ENCODE assay signal across 14 cellular contexts in genomic region chr18:76373297-76373696, GRCh38.
DNase-seq lines count a peak whose midpoint lies in the region; ATAC-seq and TF ChIP-seq lines count a peak whose summit lies in the region.
"Had no signal": no experiment of that assay in that cellular context is flagged by ENCODE, and none has a peak within 500 bp of the region (broad histone marks: within the 10 kb centered on the region; RNA-seq: fewer than 3 reads in every experiment).

No MANE protein-coding gene starts in this region.

- no peak overlapping the region for H3K4me3 Mint-ChIP-seq in CD8-positive, alpha-beta T cell
- H3K4me3 Mint-ChIP-seq in naive thymus-derived CD4-positive, alpha-beta T cell, result peak overlapping the region in 2 of 10 donors; percentile 75 to 79

- POLR2A ChIA-PET in CD8-positive, alpha-beta T cell (lab: Charles Lee), result no interaction called here
- POLR2A ChIA-PET in naive thymus-derived CD4-positive, alpha-beta T cell (lab: Charles Lee), result no interaction called here

- peaks cover 29 to 42% (median 32%) of the 10 kb centered on the region in 10 experiments for H3K4me1 ChIP-seq in BLaER1 treated with 17β-estradiol and CSF1 and Interleukin-3, amounts not matched to agents 10 nM and 100 nM
- H3K4me1 ChIP-seq in CD8-positive, alpha-beta T cell (ENCODE audit: insufficient read depth, low read length), result peaks cover 41% of the 10 kb centered on the region
- peaks cover 17 to 47% of the 10 kb centered on the region in 2 donors for H3K4me1 ChIP-seq in naive thymus-derived CD4-positive, alpha-beta T cell (ENCODE audit: control insufficient read depth in 2 of 2, insufficient read depth in 2 of 2, low read length in 2 of 2)

- H3K36me3 Mint-ChIP-seq in CD8-positive, alpha-beta T cell, result peaks cover 22% of the 10 kb centered on the region
- H3K36me3 Mint-ChIP-seq in naive thymus-derived CD4-positive, alpha-beta T cell, result peaks cover 7 to 30% (median 9%) of the 10 kb centered on the region in 5 donors

- H3K4me1 Mint-ChIP-seq in CD8-positive, alpha-beta T cell (ENCODE audit: low read depth), result peaks cover 46% of the 10 kb centered on the region
- H3K4me1 Mint-ChIP-seq in naive thymus-derived CD4-positive, alpha-beta T cell, result peaks cover 42 to 69% (median 52%) of the 10 kb centered on the region in 7 donors

- peak overlapping the region; percentile 45 for H3K27ac Mint-ChIP-seq in CD8-positive, alpha-beta T cell
- peak overlapping the region in 4 of 9 donors; percentile 46 to 95 (median 68) for H3K27ac Mint-ChIP-seq in naive thymus-derived CD4-positive, alpha-beta T cell

- ATAC-seq in CD8-positive, alpha-beta T cell, result no peak
- ATAC-seq in naive thymus-derived CD4-positive, alpha-beta T cell, result no peak

- peaks cover 52 to 83% (median 61%) of the 10 kb centered on the region in 11 experiments for H3K36me3 ChIP-seq in BLaER1 treated with 17β-estradiol and CSF1 and Interleukin-3, amounts not matched to agents 10 nM and 100 nM
- H3K36me3 ChIP-seq in CD8-positive, alpha-beta T cell (ENCODE audit: insufficient read depth, low read length), result no peaks in the 10 kb centered on the region
- H3K36me3 ChIP-seq in naive thymus-derived CD4-positive, alpha-beta T cell (ENCODE audit: control insufficient read depth in 2 of 3, insufficient read depth in 3 of 3, low read length in 3 of 3), result peaks cover 0 to 23% (median 0%) of the 10 kb centered on the region in 3 experiments

- no peak overlapping the region for H3K9ac ChIP-seq in BLaER1 treated with 17β-estradiol and CSF1 and Interleukin-3, amounts not matched to agents 10 nM and 100 nM

- no peaks in the 10 kb centered on the region for H3K9me3 Mint-ChIP-seq in CD8-positive, alpha-beta T cell
- H3K9me3 Mint-ChIP-seq in naive thymus-derived CD4-positive, alpha-beta T cell, result peaks cover 0 to 7% (median 0%) of the 10 kb centered on the region in 11 donors

- peaks cover 9 to 98% (median 42%) of the 10 kb centered on the region in 11 experiments; a peak in 19 of 22 replicates for H4K20me1 ChIP-seq in BLaER1 treated with 17β-estradiol and CSF1 and Interleukin-3, amounts not matched to agents 10 nM and 100 nM

- H3K27me3 ChIP-seq in BLaER1 treated with 17β-estradiol and CSF1 and Interleukin-3, amounts not matched to agents 10 nM and 100 nM, result no peaks in the 10 kb centered on the region
- no peaks in the 10 kb centered on the region for H3K27me3 ChIP-seq in CD8-positive, alpha-beta T cell (ENCODE audit: insufficient read depth, low read length)
- H3K27me3 ChIP-seq in naive thymus-derived CD4-positive, alpha-beta T cell (ENCODE audit: control insufficient read depth in 2 of 2, insufficient read depth in 2 of 2, low read length in 2 of 2), result no peaks in the 10 kb centered on the region

- intact Hi-C loops in CD8-positive, alpha-beta T cell (cut with DNase I, micrococcal nuclease), result no loop called here
- intact Hi-C loops in naive thymus-derived CD4-positive, alpha-beta T cell (cut with micrococcal nuclease), result loop anchor here in 1 of 2 donors (10.0 kb wide), 1 partner anchor 692 kb away; no protein-coding TSS in a partner anchor

- no peak overlapping the region for H3K4me3 ChIP-seq in BLaER1 treated with 17β-estradiol and CSF1 and Interleukin-3, amounts not matched to agents 10 nM and 100 nM
- H3K4me3 ChIP-seq in CD8-positive, alpha-beta T cell (ENCODE audit: low read depth, low read length), result no peak overlapping the region
- H3K4me3 ChIP-seq in epithelial cell of esophagus (ENCODE audit: low read length), result no peak overlapping the region
- no peak overlapping the region for H3K4me3 ChIP-seq in naive thymus-derived CD4-positive, alpha-beta T cell (ENCODE audit: low read length)

- TF ChIP-seq CTCF in CD8-positive, alpha-beta T cell (IDR thresholded peaks at IDR 0.05), result no peak
- no peak for TF ChIP-seq CTCF in epithelial cell of esophagus (IDR thresholded peaks at IDR 0.05; ENCODE audit: insufficient read depth, low read depth, low read length, missing control alignments)

- no peak for DNase-seq in CD8-positive, alpha-beta T cell
- peak; percentile 4 for DNase-seq in SW480 (ENCODE audit: low spot score)
- peak; percentile 67 for DNase-seq in epithelial cell of esophagus (ENCODE audit: low read depth)
- DNase-seq in naive thymus-derived CD4-positive, alpha-beta T cell, result no peak
- no peak for DNase-seq in T-helper 9 cell
- DNase-seq in AG20443 (ENCODE audit: low spot score), result no peak
- DNase-seq: COR-L47, DMS153, H7, IMR-90, NCI-H1930, NCI-H510A treated with DMSO at 0.1 percent for 48 hours, SIG-M5 had no signal

- H3K4me2 ChIP-seq in BLaER1 treated with 17β-estradiol and CSF1 and Interleukin-3, amounts not matched to agents 10 nM and 100 nM, result peak overlapping the region in 8 of 11 experiments; percentile 68 to 80 (median 76); a peak in 13 of 22 replicates

- H3K9me3 ChIP-seq in BLaER1 treated with 17β-estradiol and CSF1 and Interleukin-3, amounts not matched to agents 10 nM and 100 nM (replicated peaks in 1 of 11), result no peaks in the 10 kb centered on the region
- H3K9me3 ChIP-seq in CD8-positive, alpha-beta T cell (ENCODE audit: low read length), result no peaks in the 10 kb centered on the region
- no peaks in the 10 kb centered on the region for H3K9me3 ChIP-seq in naive thymus-derived CD4-positive, alpha-beta T cell (ENCODE audit: control insufficient read depth in 2 of 3, low read length in 3 of 3)

- no peak overlapping the region; a peak in 1 of 22 replicates for H3K27ac ChIP-seq in BLaER1 treated with 17β-estradiol and CSF1 and Interleukin-3, amounts not matched to agents 10 nM and 100 nM
- H3K27ac ChIP-seq in CD8-positive, alpha-beta T cell (ENCODE audit: low read depth, low read length), result no peak overlapping the region
- no peak overlapping the region for H3K27ac ChIP-seq in naive thymus-derived CD4-positive, alpha-beta T cell (ENCODE audit: low read depth, low read length)

- H3K27me3 Mint-ChIP-seq in CD8-positive, alpha-beta T cell (ENCODE audit: low read depth), result no peaks in the 10 kb centered on the region
- H3K27me3 Mint-ChIP-seq in naive thymus-derived CD4-positive, alpha-beta T cell, result peaks cover 0 to 11% (median 0%) of the 10 kb centered on the region in 5 donors

- CTCF ChIA-PET in CD8-positive, alpha-beta T cell (lab: Charles Lee), result interaction anchor here (1.5 kb wide), 1 partner anchor 24 kb away, joined by 5 read pairs; no protein-coding TSS in a partner anchor
- CTCF ChIA-PET in naive thymus-derived CD4-positive, alpha-beta T cell (lab: Charles Lee), result no interaction called here

Comparison
In these comparisons a context has a peak if more than half of its experiments do, and no peak if none do; other contexts are left out.
1. DNase-seq: peak in SW480 (single experiment) and epithelial cell of esophagus (single experiment); none in CD8-positive, alpha-beta T cell (0 of 7), naive thymus-derived CD4-positive, alpha-beta T cell (0 of 9), T-helper 9 cell (single experiment) and AG20443 (single experiment).